In the genomic region with DNA sequence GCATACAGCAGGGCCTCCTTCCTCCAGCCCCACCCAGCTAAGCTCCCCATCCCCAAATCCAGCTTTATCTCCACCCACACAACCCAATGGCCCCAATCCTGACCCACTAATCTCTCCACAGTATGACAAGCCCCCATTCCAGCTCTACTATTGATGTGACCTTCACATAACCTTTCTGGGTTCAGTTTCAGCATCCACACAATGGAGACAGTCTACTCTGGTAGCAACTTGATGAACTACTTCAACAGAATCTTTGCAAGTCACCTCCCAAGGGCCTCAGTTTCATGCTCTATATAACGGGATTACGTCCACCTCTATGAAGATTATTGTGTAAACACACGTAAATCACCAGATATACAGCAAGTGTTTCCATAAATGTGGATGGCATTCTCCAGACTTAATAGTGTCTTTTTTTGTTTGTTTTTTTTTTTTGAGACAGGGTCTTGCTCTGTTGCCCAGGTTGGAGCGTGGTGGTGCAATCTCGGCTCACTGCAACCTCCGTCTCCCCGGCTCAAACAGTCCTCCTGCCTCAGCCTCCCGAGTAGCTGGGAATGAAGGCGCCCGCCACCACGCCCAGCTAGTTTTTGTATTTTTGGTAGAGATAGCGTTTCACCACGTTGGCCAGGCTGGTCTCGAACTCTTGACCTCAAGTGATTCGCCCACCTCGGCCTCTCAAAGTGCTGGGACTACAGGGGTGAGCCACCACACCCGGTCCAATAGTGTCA, we compare ENCODE assay signal across 8 cellular contexts. TPM values are rescaled to one million over a fixed set of nuclear protein-coding genes. Genes with fewer than 3 reads are reported as not detected.
DNase-seq lines count a peak whose midpoint lies in the region; ATAC-seq and TF ChIP-seq lines count a peak whose summit lies in the region.

No MANE protein-coding gene starts in this region.

- H3K4me3 ChIP-seq in adipocyte (ENCODE audit: low read length) (peak overlapping the region; percentile 85), lung (peak overlapping the region; percentile 73)

- WGBS in lung, 2 donors = 89 to 92% methylated on average over 17 of the region's 17 CpGs

- in situ Hi-C loops in KBM-7 (cut with MboI; ENCODE audit: low pct_unique_long_range_greater_than_20kb, low sequenced_read_pairs) = loop anchor here (25.0 kb wide), 2 partner anchors 211 to 411 kb away; a partner anchor contains a TSS

- ATAC-seq in lung (ENCODE audit: insufficient read depth, low FRiP score) = no peak

- no peak for TF ChIP-seq CTCF in lung (IDR thresholded peaks at IDR 0.05; ENCODE audit: control extremely low read depth, extremely low read depth)

- H3K27me3 ChIP-seq in adipocyte (replicated peaks; ENCODE audit: control insufficient read depth, insufficient read depth, low read length) = no peaks in the 10 kb centered on the region
- no peaks in the 10 kb centered on the region for H3K27me3 ChIP-seq in lung (ENCODE audit: control insufficient read depth, insufficient read depth)

- peak; percentile 16 for DNase-seq in stimulated activated CD4-positive, alpha-beta T cell treated with anti-CD3 and anti-CD28 coated beads, Interleukin-15, amount 100 ng/mL, for 24 hours
- DNase-seq in stimulated activated CD4-positive, alpha-beta T cell treated with anti-CD3 and anti-CD28 coated beads, Interleukin-4, amount 100 ng/mL, for 1 hour = no peak
- DNase-seq in adipocyte (ENCODE audit: low read depth) (no peak), lung (ENCODE audit: low spot score) (no peak), NCI-H128 (lab: John Stamatoyannopoulos, UW; ENCODE audit: unreplicated experiment) (no peak), KG1 (lab: John Stamatoyannopoulos, UW) (no peak), foreskin melanocyte (no peak), KBM-7 (no peak)

- H3K9me3 ChIP-seq in adipocyte (ENCODE audit: control insufficient read depth, low read length) (no peaks in the 10 kb centered on the region), lung (ENCODE audit: control insufficient read depth in 2 of 2, insufficient read depth in 1 of 2, low read length in 1 of 2) (no peaks in the 10 kb centered on the region)

- H3K27ac ChIP-seq in lung (ENCODE audit: low read depth in 1 of 2, low read length in 1 of 2) = no peak overlapping the region

- H3K4me1 ChIP-seq in adipocyte (ENCODE audit: control insufficient read depth, insufficient read depth, low read length) (peaks cover 22% of the 10 kb centered on the region), lung (ENCODE audit: control insufficient read depth in 2 of 2, insufficient read depth in 2 of 2, low read length in 2 of 2) (peaks cover 0 to 13% of the 10 kb centered on the region in 2 donors)

- H3K36me3 ChIP-seq in adipocyte (ENCODE audit: control insufficient read depth, insufficient read depth, low read length, severe bottlenecking) (no peaks in the 10 kb centered on the region), lung (ENCODE audit: control insufficient read depth in 2 of 2, insufficient read depth in 2 of 2, low read length in 2 of 2) (no peaks in the 10 kb centered on the region)

- H3K9ac ChIP-seq in adipocyte (ENCODE audit: low read length) = peak overlapping the region; percentile 88

RNA-seq across cellular contexts. Expression of a gene that starts 1.4 kb away (rescaled TPM):
- total RNA-seq in lung = 100 to 1,000 TPM in 1 of 2 donors, 10 to 100 TPM in 1; 40.2 to 116 TPM
- polyA plus RNA-seq in lung = 100 to 1,000 TPM in 1 of 2 donors, 10 to 100 TPM in 1; 93.7 to 116 TPM
